ENCODE assay signal across 10 cellular contexts in genomic region chr14:104707629-104708595, GRCh38. TPM values are rescaled to one million over a fixed set of nuclear protein-coding genes. Genes with fewer than 3 reads are reported as not detected.
A peak's percentile ranks its signal among the peaks of the same experiment; 100 is the strongest.
DNase-seq lines count a peak whose midpoint lies in the region; ATAC-seq, FAIRE-seq and TF ChIP-seq lines count a peak whose summit lies in the region.
"Had no signal": no experiment of that assay in that cellular context is flagged by ENCODE, and none has a peak within 500 bp of the region (broad histone marks: within the 10 kb centered on the region; RNA-seq: fewer than 3 reads in every experiment).

No MANE protein-coding gene starts in this region.

- DNase-seq in A673 (ENCODE audit: low spot score) (peak; percentile 29), GM23338 (ENCODE audit: low spot score) (peak; percentile 49), WTC11 (ENCODE audit: low spot score) (no peak), HepG2 (ENCODE audit: low spot score) (no peak), inferior parietal cortex (ENCODE audit: extremely low spot score) (no peak), hepatocyte (ENCODE audit: low spot score) (no peak), type B pancreatic cell (ENCODE audit: extremely low spot score, unreplicated experiment) (no peak)

- H3K9me3 Mint-ChIP-seq in GM23338 (peaks cover 19% of the 10 kb centered on the region), WTC11 (peaks cover 8% of the 10 kb centered on the region), type B pancreatic cell (no peaks in the 10 kb centered on the region)

- no peak overlapping the region for H3K4me2 ChIP-seq in GM23338
- H3K4me2 ChIP-seq in HepG2 (ENCODE audit: low read depth, low read length) = no peak overlapping the region
- no peak overlapping the region for H3K4me2 ChIP-seq in hepatocyte

- ATAC-seq in GM23338 (peak; percentile 37), WTC11 (peak; percentile 3; the same call in 1 of the 2 replicates), HepG2 (peak; percentile 14), GM18867 (IDR thresholded peaks at IDR 0.05; ENCODE audit: unreplicated experiment) (no peak)

- H3K9me2 ChIP-seq in GM23338 (ENCODE audit: insufficient read depth) (no peaks in the 10 kb centered on the region), hepatocyte (replicated peaks; ENCODE audit: insufficient read depth) (no peaks in the 10 kb centered on the region)

- TF ChIP-seq POLR2A in HepG2 (IDR thresholded peaks at IDR 0.05; ENCODE audit: insufficient read depth in 1 of 2, low read depth in 2 of 2, low read length in 2 of 2) = peak in 1 of 2 experiments; percentile 29; a peak in 1 of 4 replicates

- no peak overlapping the region for H3K9ac ChIP-seq in HepG2 (ENCODE audit: insufficient read depth, low read depth, low read length)

- 95% methylated on average over 13 of the region's 34 CpGs for WGBS in HepG2 (ENCODE audit: low lambda C conversion rate)
- WGBS in hepatocyte (ENCODE audit: low lambda C conversion rate, missing lambda C conversion rate) = 76% methylated on average over 29 of the region's 34 CpGs

- peaks cover 39% of the 10 kb centered on the region for H3K36me3 ChIP-seq in A673 (ENCODE audit: insufficient read depth, low read length, poor library complexity, severe bottlenecking)
- H3K36me3 ChIP-seq in GM23338 (ENCODE audit: insufficient read depth) = peaks cover 12% of the 10 kb centered on the region; the same call in 1 of the 2 replicates
- peaks cover 14 to 35% of the 10 kb centered on the region in 2 experiments; a peak in 3 of 5 replicates for H3K36me3 ChIP-seq in HepG2 (replicated peaks in 1 of 2; ENCODE audit: control insufficient read depth in 1 of 2, insufficient read depth in 2 of 2, low read length in 2 of 2)
- no peaks in the 10 kb centered on the region for H3K36me3 ChIP-seq in hepatocyte (replicated peaks; ENCODE audit: insufficient read depth, low read depth)

- H3K4me3 Mint-ChIP-seq in GM23338 (no peak overlapping the region), WTC11 (no peak overlapping the region), type B pancreatic cell (no peak overlapping the region)

- intact Hi-C loops in A673 (cut with micrococcal nuclease; ENCODE audit: unreplicated experiment) (loop anchor here (1.0 kb wide), 1 partner anchor 58 kb away; no protein-coding TSS in a partner anchor), HepG2 (cut with micrococcal nuclease; ENCODE audit: unreplicated experiment) (loop anchor here (1.0 kb wide), 2 partner anchors 23 to 58 kb away; no protein-coding TSS in a partner anchor)

- H3K27me3 Mint-ChIP-seq in GM23338 (ENCODE audit: insufficient read depth, low read depth, poor library complexity) = peaks cover 6% of the 10 kb centered on the region
- H3K27me3 Mint-ChIP-seq in WTC11 (ENCODE audit: low read depth) = no peaks in the 10 kb centered on the region
- no peaks in the 10 kb centered on the region for H3K27me3 Mint-ChIP-seq in type B pancreatic cell

- H3K27ac ChIP-seq in A673 (ENCODE audit: low read depth, low read length, poor library complexity, severe bottlenecking) (no peak overlapping the region), GM23338 (ENCODE audit: low read depth) (no peak overlapping the region), HepG2 (ENCODE audit: extremely low read length, insufficient read depth, low read length) (no peak overlapping the region), hepatocyte (no peak overlapping the region)
- H3K27ac ChIP-seq: colonic mucosa, VCaP had no signal

- peaks cover 34% of the 10 kb centered on the region for H3K36me3 Mint-ChIP-seq in GM23338 (ENCODE audit: low read depth)
- H3K36me3 Mint-ChIP-seq in WTC11 = peaks cover 28% of the 10 kb centered on the region
- H3K36me3 Mint-ChIP-seq in type B pancreatic cell = peaks cover 4% of the 10 kb centered on the region

- peaks cover 9% of the 10 kb centered on the region; the same call in 2 of the 3 replicates for H3K4me1 Mint-ChIP-seq in GM23338
- H3K4me1 Mint-ChIP-seq in WTC11 = peaks cover 3% of the 10 kb centered on the region; the same call in 1 of the 2 replicates
- H3K4me1 Mint-ChIP-seq in type B pancreatic cell (ENCODE audit: unreplicated experiment) = no peaks in the 10 kb centered on the region

- no peaks in the 10 kb centered on the region for H3K27me3 ChIP-seq in A673 (replicated peaks; ENCODE audit: insufficient read depth, low read depth, low read length, poor library complexity)
- no peaks in the 10 kb centered on the region for H3K27me3 ChIP-seq in GM23338 (ENCODE audit: insufficient read depth)
- no peaks in the 10 kb centered on the region for H3K27me3 ChIP-seq in HepG2 (ENCODE audit: control insufficient read depth in 1 of 2, insufficient read depth in 2 of 2, low read length in 2 of 2)
- no peaks in the 10 kb centered on the region for H3K27me3 ChIP-seq in hepatocyte
- H3K27me3 ChIP-seq: colonic mucosa had no signal

- no peaks in the 10 kb centered on the region for H3K79me2 ChIP-seq in GM23338 (replicated peaks; ENCODE audit: insufficient read depth)
- H3K79me2 ChIP-seq in HepG2 (ENCODE audit: insufficient read depth, low read length) = no peaks in the 10 kb centered on the region
- H3K79me2 ChIP-seq in hepatocyte = no peaks in the 10 kb centered on the region

- CTCF ChIA-PET in A673 (lab: Charles Lee) (no interaction called here), WTC11 (lab: Charles Lee) (interaction anchor here (0.6 to 3.1 kb wide), 17 partner anchors 8 to 1005 kb away, joined by 3 to 18 read pairs (median 5); no protein-coding TSS in a partner anchor), HepG2 (lab: Yijun Ruan, JAX; ENCODE audit: low intra/inter-chr PET ratio, low total read pairs) (interaction anchor here (0.7 to 2.1 kb wide), 6 partner anchors 23 to 67 kb away, joined by 3 to 31 read pairs (median 3); no protein-coding TSS in a partner anchor)

- H3F3A ChIP-seq in GM23338 (replicated peaks; ENCODE audit: low read depth) = no peaks in the 10 kb centered on the region

- H3K27ac Mint-ChIP-seq in GM23338 (no peak overlapping the region), WTC11 (no peak overlapping the region), type B pancreatic cell (no peak overlapping the region)

- H3K4me1 ChIP-seq in A673 (ENCODE audit: insufficient read depth, low read length, poor library complexity, severe bottlenecking) (no peaks in the 10 kb centered on the region), GM23338 (ENCODE audit: insufficient read depth) (0 out of 2 replicates have a peak, but pooled peaks cover 9% of the 10 kb centered on the region), HepG2 (ENCODE audit: insufficient read depth, low read length) (no peaks in the 10 kb centered on the region), hepatocyte (ENCODE audit: insufficient read depth) (no peaks in the 10 kb centered on the region)
- H3K4me1 ChIP-seq: colonic mucosa had no signal

- H3K4me3 ChIP-seq in A673 (ENCODE audit: low read depth, low read length, poor library complexity, severe bottlenecking) = no peak overlapping the region
- no peak overlapping the region for H3K4me3 ChIP-seq in GM23338
- no peak overlapping the region for H3K4me3 ChIP-seq in HepG2 (replicated peaks in 1 of 3; ENCODE audit: insufficient read depth in 1 of 3, low read depth in 2 of 3, low read length in 3 of 3)
- no peak overlapping the region for H3K4me3 ChIP-seq in hepatocyte
- H3K4me3 ChIP-seq: colonic mucosa had no signal

- TF ChIP-seq CTCF in A673 (conservative IDR thresholded peaks at IDR 0.05; ENCODE audit: low read depth, low read length) = no peak
- TF ChIP-seq CTCF in GM23338 (conservative IDR thresholded peaks at IDR 0.05; ENCODE audit: low read depth in 2 of 2) = no peak
- TF ChIP-seq CTCF in WTC11 (IDR thresholded peaks at IDR 0.05) = no peak
- no peak for TF ChIP-seq CTCF in HepG2 (CRISPR knock-in tag; IDR thresholded peaks at IDR 0.05)
- no peak for TF ChIP-seq CTCF in hepatocyte (IDR thresholded peaks at IDR 0.05; ENCODE audit: poor library complexity)
- no peak for TF ChIP-seq CTCF in type B pancreatic cell (conservative IDR thresholded peaks at IDR 0.05)

- no peak for TF ChIP-seq EP300 in HepG2 (IDR thresholded peaks at IDR 0.05; ENCODE audit: low read depth in 2 of 2, low read length in 2 of 2)
- no peak for TF ChIP-seq EP300 in HepG2 (CRISPR knock-in tag; IDR thresholded peaks at IDR 0.05; ENCODE audit: borderline replicate concordance)

- H2AFZ ChIP-seq in GM23338 (no peak overlapping the region), HepG2 (ENCODE audit: low read length) (no peak overlapping the region), hepatocyte (no peak overlapping the region)

- POLR2A ChIA-PET in A673 (lab: Charles Lee; ENCODE audit: low non-redundant PET) (no interaction called here), WTC11 (lab: Charles Lee) (no interaction called here), HepG2 (lab: Yijun Ruan, JAX) (no interaction called here)

- in situ Hi-C loops in HepG2 (cut with HindIII; ENCODE audit: extremely low pct_ligation_motif_present, low pct_unique_long_range_greater_than_20kb) = loop anchor here (5.0 kb wide), 1 partner anchor 56 kb away; no protein-coding TSS in a partner anchor

- FAIRE-seq in HepG2 (lab: Jason Lieb, UNC) = no peak

- TF ChIP-seq RAD21 in HepG2 (CRISPR knock-in tag; IDR thresholded peaks at IDR 0.05) = no peak

- H3K9me3 ChIP-seq in A673 (ENCODE audit: low read depth, low read length, poor library complexity, severe bottlenecking) (no peaks in the 10 kb centered on the region), HepG2 (ENCODE audit: low read length) (no peaks in the 10 kb centered on the region), hepatocyte (ENCODE audit: low read depth) (no peaks in the 10 kb centered on the region)
- H3K9me3 ChIP-seq: colonic mucosa had no signal

- H4K20me1 ChIP-seq in GM23338 (replicated peaks; ENCODE audit: insufficient read depth) (no peaks in the 10 kb centered on the region), HepG2 (ENCODE audit: insufficient read depth, low read length) (no peaks in the 10 kb centered on the region), hepatocyte (ENCODE audit: insufficient read depth, poor library complexity, severe bottlenecking) (no peaks in the 10 kb centered on the region)

- BruUV-seq in A673 (replicated peaks; lab: Mats Ljungman, UMichigan) (no TSS peak), HepG2 (replicated peaks; lab: Mats Ljungman, UMichigan) (no TSS peak)

RNA-seq across cellular contexts. Expression of gene ADSS1, which starts 16.1 kb away (rescaled TPM):
- total RNA-seq in A673 (2021) (0.37 and 0.52 TPM in 2 replicates), WTC11 (2021) (10.0 to 13.3 TPM (median 12.0 TPM) in 3 replicates), HepG2 (2016; rRNA removed; fragmentation: Illumina TruSeq; extraction: Trizol) (0.98 and 1.0 TPM in 2 replicates), hepatocyte (3.1 and 3.8 TPM in 2 replicates), type B pancreatic cell (ENCODE audit: low replicate concordance) (3.2 and 6.9 TPM in 2 replicates)
- total RNA-seq in GM23338 (2014; rRNA removed; shearing (Covaris generic)) = 4.3 and 11.6 TPM in 2 replicates
- polyA plus RNA-seq in GM23338 (2016; fragmentation: Nextera tagmentation; extraction: Ambion mirVana) (9.5 and 12.4 TPM in 2 replicates), HepG2 (2011; rRNA removed) (36.7 and 45.2 TPM in 2 replicates), hepatocyte (5.1 and 7.6 TPM in 2 replicates)
- 0.81 and 1.1 TPM in 2 replicates for total RNA-seq in HepG2 (2016; cell fraction: cytosol; rRNA removed; fragmentation: Illumina TruSeq; extraction: Trizol; ENCODE audit: low read depth)
- total RNA-seq in HepG2 (2016; cell fraction: insoluble cytoplasmic fraction; rRNA removed; fragmentation: Illumina TruSeq; extraction: Trizol) = 0.56 and 1.3 TPM in 2 replicates
- 1.6 and 1.9 TPM in 2 replicates for total RNA-seq in HepG2 (2016; cell fraction: membrane; rRNA removed; fragmentation: Illumina TruSeq; extraction: Trizol)
- 1.3 and 1.5 TPM in 2 replicates for total RNA-seq in HepG2 (2016; cell fraction: nucleus; rRNA removed; fragmentation: Illumina TruSeq; extraction: Trizol)
- 20.7 and 22.4 TPM in 2 replicates for polyA plus RNA-seq in HepG2 (2011; cell fraction: cytosol; rRNA removed)
- polyA plus RNA-seq in HepG2 (2011; cell fraction: nucleus; rRNA removed) = 219 and 230 TPM in 2 replicates
- polyA plus RNA-seq in HepG2 (2012) = 37.3 and 46.9 TPM in 2 replicates
- polyA plus RNA-seq in HepG2 (2016; cell fraction: cytosol; fragmentation: Illumina TruSeq; extraction: Trizol; ENCODE audit: low read depth) = 0.70 and 1.5 TPM in 2 replicates
- polyA plus RNA-seq in HepG2 (2016; cell fraction: insoluble cytoplasmic fraction; fragmentation: Illumina TruSeq; extraction: Trizol; ENCODE audit: low read depth) = 1.3 and 2.2 TPM in 2 replicates
- 1.5 and 2.0 TPM in 2 replicates for polyA plus RNA-seq in HepG2 (2016; cell fraction: membrane; fragmentation: Illumina TruSeq; extraction: Trizol; ENCODE audit: low read depth)
- 3.7 and 4.4 TPM in 2 replicates for polyA plus RNA-seq in HepG2 (2016; cell fraction: nucleus; fragmentation: Illumina TruSeq; extraction: Trizol; ENCODE audit: insufficient read depth, low read depth)
- polyA minus RNA-seq in HepG2 (2011; rRNA and poly(A)+ RNA removed; ENCODE audit: low replicate concordance) = 12.3 and 14.1 TPM in 2 replicates
- 6.8 and 7.6 TPM in 2 replicates for polyA minus RNA-seq in HepG2 (2011; cell fraction: cytosol; rRNA and poly(A)+ RNA removed)
- 30.6 and 31.2 TPM in 2 replicates for polyA minus RNA-seq in HepG2 (2011; cell fraction: nucleus; rRNA and poly(A)+ RNA removed)

RNA-seq across cellular contexts. Expression of gene INF2, which starts 18.5 kb away (rescaled TPM):
- total RNA-seq in A673 (2021) = 70.9 and 74.2 TPM in 2 replicates
- 52.4 and 75.5 TPM in 2 replicates for total RNA-seq in GM23338 (2014; rRNA removed; shearing (Covaris generic))
- polyA plus RNA-seq in GM23338 (2016; fragmentation: Nextera tagmentation; extraction: Ambion mirVana) = 36.7 and 37.2 TPM in 2 replicates
- total RNA-seq in WTC11 (2021) = 69.0 to 82.4 TPM (median 72.4 TPM) in 3 replicates
- 16.4 and 18.1 TPM in 2 replicates for total RNA-seq in HepG2 (2016; rRNA removed; fragmentation: Illumina TruSeq; extraction: Trizol)
- 11.2 and 14.6 TPM in 2 replicates for total RNA-seq in HepG2 (2016; cell fraction: cytosol; rRNA removed; fragmentation: Illumina TruSeq; extraction: Trizol; ENCODE audit: low read depth)
- total RNA-seq in HepG2 (2016; cell fraction: insoluble cytoplasmic fraction; rRNA removed; fragmentation: Illumina TruSeq; extraction: Trizol) = 17.0 and 18.3 TPM in 2 replicates
- 23.4 and 24.7 TPM in 2 replicates for total RNA-seq in HepG2 (2016; cell fraction: membrane; rRNA removed; fragmentation: Illumina TruSeq; extraction: Trizol)
- 17.7 and 25.0 TPM in 2 replicates for total RNA-seq in HepG2 (2016; cell fraction: nucleus; rRNA removed; fragmentation: Illumina TruSeq; extraction: Trizol)
- 26.4 and 33.4 TPM in 2 replicates for polyA plus RNA-seq in HepG2 (2011; rRNA removed)
- polyA plus RNA-seq in HepG2 (2011; cell fraction: cytosol; rRNA removed) = 14.8 and 26.4 TPM in 2 replicates
- polyA plus RNA-seq in HepG2 (2011; cell fraction: nucleus; rRNA removed) = 229 and 296 TPM in 2 replicates
- polyA plus RNA-seq in HepG2 (2012) = 28.4 and 33.9 TPM in 2 replicates
- polyA plus RNA-seq in HepG2 (2016; cell fraction: cytosol; fragmentation: Illumina TruSeq; extraction: Trizol; ENCODE audit: low read depth) = 13.6 and 14.2 TPM in 2 replicates
- 20.2 and 25.5 TPM in 2 replicates for polyA plus RNA-seq in HepG2 (2016; cell fraction: insoluble cytoplasmic fraction; fragmentation: Illumina TruSeq; extraction: Trizol; ENCODE audit: low read depth)
- 17.5 and 20.7 TPM in 2 replicates for polyA plus RNA-seq in HepG2 (2016; cell fraction: membrane; fragmentation: Illumina TruSeq; extraction: Trizol; ENCODE audit: low read depth)
- 61.5 and 67.7 TPM in 2 replicates for polyA plus RNA-seq in HepG2 (2016; cell fraction: nucleus; fragmentation: Illumina TruSeq; extraction: Trizol; ENCODE audit: insufficient read depth, low read depth)
- polyA minus RNA-seq in HepG2 (2011; rRNA and poly(A)+ RNA removed; ENCODE audit: low replicate concordance) = 34.0 and 46.7 TPM in 2 replicates
- polyA minus RNA-seq in HepG2 (2011; cell fraction: cytosol; rRNA and poly(A)+ RNA removed) = 23.8 and 25.1 TPM in 2 replicates
- polyA minus RNA-seq in HepG2 (2011; cell fraction: nucleus; rRNA and poly(A)+ RNA removed) = 29.2 and 32.3 TPM in 2 replicates
- total RNA-seq in hepatocyte = 24.2 and 31.6 TPM in 2 replicates
- polyA plus RNA-seq in hepatocyte = 23.8 and 34.0 TPM in 2 replicates
- 45.6 and 78.9 TPM in 2 replicates for total RNA-seq in type B pancreatic cell (ENCODE audit: low replicate concordance)

RNA-seq across cellular contexts. Expression of gene SIVA1, which starts 45.0 kb away (rescaled TPM):
- total RNA-seq in A673 (2021) (79.6 and 83.0 TPM in 2 replicates), WTC11 (2021) (113 to 128 TPM (median 124 TPM) in 3 replicates), HepG2 (2016; rRNA removed; fragmentation: Illumina TruSeq; extraction: Trizol) (153 and 186 TPM in 2 replicates), hepatocyte (163 and 218 TPM in 2 replicates), type B pancreatic cell (ENCODE audit: low replicate concordance) (65.7 and 90.1 TPM in 2 replicates)
- 381 and 392 TPM in 2 replicates for total RNA-seq in GM23338 (2014; rRNA removed; shearing (Covaris generic))
- polyA plus RNA-seq in GM23338 (2016; fragmentation: Nextera tagmentation; extraction: Ambion mirVana) (215 and 225 TPM in 2 replicates), HepG2 (2011; rRNA removed) (123 and 142 TPM in 2 replicates), hepatocyte (140 and 149 TPM in 2 replicates)
- 171 and 229 TPM in 2 replicates for total RNA-seq in HepG2 (2016; cell fraction: cytosol; rRNA removed; fragmentation: Illumina TruSeq; extraction: Trizol; ENCODE audit: low read depth)
- total RNA-seq in HepG2 (2016; cell fraction: insoluble cytoplasmic fraction; rRNA removed; fragmentation: Illumina TruSeq; extraction: Trizol) = 166 and 191 TPM in 2 replicates
- total RNA-seq in HepG2 (2016; cell fraction: membrane; rRNA removed; fragmentation: Illumina TruSeq; extraction: Trizol) = 186 and 219 TPM in 2 replicates
- total RNA-seq in HepG2 (2016; cell fraction: nucleus; rRNA removed; fragmentation: Illumina TruSeq; extraction: Trizol) = 86.2 and 101 TPM in 2 replicates
- 108 and 239 TPM in 2 replicates for polyA plus RNA-seq in HepG2 (2011; cell fraction: cytosol; rRNA removed)
- 125 and 162 TPM in 2 replicates for polyA plus RNA-seq in HepG2 (2011; cell fraction: nucleus; rRNA removed)
- polyA plus RNA-seq in HepG2 (2012) = 61.3 and 68.1 TPM in 2 replicates
- polyA plus RNA-seq in HepG2 (2016; cell fraction: cytosol; fragmentation: Illumina TruSeq; extraction: Trizol; ENCODE audit: low read depth) = 162 and 202 TPM in 2 replicates
- polyA plus RNA-seq in HepG2 (2016; cell fraction: insoluble cytoplasmic fraction; fragmentation: Illumina TruSeq; extraction: Trizol; ENCODE audit: low read depth) = 128 and 130 TPM in 2 replicates
- 134 and 168 TPM in 2 replicates for polyA plus RNA-seq in HepG2 (2016; cell fraction: membrane; fragmentation: Illumina TruSeq; extraction: Trizol; ENCODE audit: low read depth)
- 129 and 133 TPM in 2 replicates for polyA plus RNA-seq in HepG2 (2016; cell fraction: nucleus; fragmentation: Illumina TruSeq; extraction: Trizol; ENCODE audit: insufficient read depth, low read depth)
- polyA minus RNA-seq in HepG2 (2011; rRNA and poly(A)+ RNA removed; ENCODE audit: low replicate concordance) = 49.5 and 64.5 TPM in 2 replicates
- 22.7 and 31.5 TPM in 2 replicates for polyA minus RNA-seq in HepG2 (2011; cell fraction: cytosol; rRNA and poly(A)+ RNA removed)
- polyA minus RNA-seq in HepG2 (2011; cell fraction: nucleus; rRNA and poly(A)+ RNA removed) = 17.3 and 18.4 TPM in 2 replicates

Comparison
In these comparisons a context has a peak if more than half of its experiments do, and no peak if none do; other contexts are left out.
1. DNase-seq: peak in A673 (single experiment) and GM23338 (single experiment); none in WTC11 (single experiment), HepG2 (single experiment), inferior parietal cortex (single experiment), hepatocyte (single experiment) and type B pancreatic cell (single experiment).